Comparison of ENCODE assay signal across 8 cellular contexts in the genomic region with DNA sequence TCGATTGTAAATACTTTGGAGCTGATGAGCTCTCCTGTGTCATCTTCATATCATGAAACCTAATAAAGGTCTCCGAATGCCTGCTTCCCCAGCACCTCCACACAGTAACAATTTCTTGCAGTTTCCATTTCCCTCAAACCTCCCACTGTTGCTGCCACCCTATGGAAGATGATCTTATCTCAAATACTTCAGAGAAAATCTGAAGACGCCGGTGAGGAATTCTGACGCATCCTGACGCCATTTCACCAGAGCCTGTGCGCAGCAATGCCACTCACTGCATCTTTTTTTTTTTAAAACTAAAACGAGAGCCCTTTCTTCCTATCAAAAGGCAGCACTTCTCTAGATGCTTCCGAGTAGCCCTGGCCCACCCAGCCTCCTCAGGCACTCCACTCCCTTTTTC. TPM values are rescaled to one million over a fixed set of nuclear protein-coding genes. Genes with fewer than 3 reads are reported as not detected.
"Had no signal": no experiment of that assay in that cellular context is flagged by ENCODE, and none has a peak within 500 bp of the region (broad histone marks: within the 10 kb centered on the region; RNA-seq: fewer than 3 reads in every experiment).

No MANE protein-coding gene starts in this region.

- H3K4me3 ChIP-seq: GM23248, K562 had no signal

- DNase-seq: GM23248, GOT3, H7, HCEC 1CT, IMR-90 had no signal

- H3K27ac ChIP-seq: GM23248 had no signal

- ATAC-seq: K562 had no signal

RNA-seq across cellular contexts. Expression of a gene that starts 47.8 kb away (rescaled TPM):
- total RNA-seq: GM23248, H4, H7, HT-29, IMR-90, K562 had no signal
- polyA plus RNA-seq: GM23248, IMR-90, K562 had no signal
